Comparison of ENCODE assay signal across 27 cellular contexts in genomic region chr20:32546918-32547752, GRCh38. TPM values are rescaled to one million over a fixed set of nuclear protein-coding genes. Genes with fewer than 3 reads are reported as not detected.
DNase-seq lines count a peak whose midpoint lies in the region; ATAC-seq and TF ChIP-seq lines count a peak whose summit lies in the region.
"Had no signal": no experiment of that assay in that cellular context is flagged by ENCODE, and none has a peak within 500 bp of the region (broad histone marks: within the 10 kb centered on the region; RNA-seq: fewer than 3 reads in every experiment).

No MANE protein-coding gene starts in this region.

- DNase-seq in activated CD4-positive, alpha-beta T cell treated with anti-CD3 and anti-CD28 coated beads, Interleukin-2, amount 10 ng/mL, durations not matched to agents 24 days and 14 days: no peak
- no peak for DNase-seq in activated CD4-positive, alpha-beta T cell treated with anti-CD3 and anti-CD28 coated beads, Interleukin-2, amount 50 U/mL, for 4 hours
- no peak for DNase-seq in HCT116 (ENCODE audit: low read depth, low spot score)
- no peak for DNase-seq in activated CD8-positive, alpha-beta T cell treated with anti-CD3 and anti-CD28 coated beads, Interleukin-2, amount 10 ng/mL, durations not matched to agents 7 days and 5 days
- no peak for DNase-seq in naive thymus-derived CD8-positive, alpha-beta T cell
- no peak for DNase-seq in NCI-H82 treated with DMSO at 0.1 percent for 48 hours (lab: John Stamatoyannopoulos, UW; ENCODE audit: unreplicated experiment)
- no peak for DNase-seq in aorta
- DNase-seq: activated CD4-positive, CD25-positive, alpha-beta regulatory T cell; activated CD8-positive, alpha-beta memory T cell treated with anti-CD3 and anti-CD28 coated beads, Interleukin-2, amount 10 ng/mL, durations not matched to agents 7 days and 5 days; activated effector memory CD4-positive, alpha-beta T cell treated with anti-CD3 and anti-CD28 coated beads, Interleukin-2, amount 50 U/mL, for 16 hours; central memory CD4-positive, alpha-beta T cell; glutamatergic neuron; GM23248; IMR-90; left cardiac atrium; mesendoderm; NCI-H1694; NCI-H2171 treated with DMSO at 0.1 percent for 48 hours; right cardiac atrium; stimulated activated CD4-positive, alpha-beta T cell treated with anti-CD3 and anti-CD28 coated beads, Interleukin-12 subunit alpha, Interleukin-12 subunit beta, amount 100 ng/mL, for 4 hours; T-helper 9 cell had no signal

- no peak for TF ChIP-seq CTCF in HCT116 (IDR thresholded peaks at IDR 0.05 in 2 of 3, conservative IDR thresholded peaks at IDR 0.05 in 1 of 3; ENCODE audit: borderline replicate concordance in 1 of 3, insufficient read depth in 1 of 3, low read depth in 2 of 3, low read length in 2 of 3)

- H3K27me3 Mint-ChIP-seq in activated CD4-positive, alpha-beta T cell treated with anti-CD3 and anti-CD28 coated beads, Interleukin-2, amount 10 ng/mL, durations not matched to agents 24 days and 14 days: no peaks in the 10 kb centered on the region
- no peaks in the 10 kb centered on the region for H3K27me3 Mint-ChIP-seq in activated CD8-positive, alpha-beta T cell treated with anti-CD3 and anti-CD28 coated beads, Interleukin-2, amount 10 ng/mL, durations not matched to agents 7 days and 5 days (ENCODE audit: low read depth)
- H3K27me3 Mint-ChIP-seq in naive thymus-derived CD8-positive, alpha-beta T cell: no peaks in the 10 kb centered on the region
- H3K27me3 Mint-ChIP-seq: activated CD8-positive, alpha-beta memory T cell treated with anti-CD3 and anti-CD28 coated beads, Interleukin-2, amount 10 ng/mL, durations not matched to agents 7 days and 5 days; B cell had no signal

- H3K9ac ChIP-seq in HCT116 (ENCODE audit: low read length): no peak overlapping the region
- H3K9ac ChIP-seq: GM23248 had no signal

- no peaks in the 10 kb centered on the region for H3K27me3 ChIP-seq in HCT116 (ENCODE audit: insufficient read depth, low read length)
- no peaks in the 10 kb centered on the region for H3K27me3 ChIP-seq in aorta (ENCODE audit: control insufficient read depth in 1 of 2, insufficient read depth in 2 of 2, low read length in 1 of 2)
- H3K27me3 ChIP-seq: pancreas had no signal

- WGBS in aorta, 2 donors: 84 to 86% methylated on average over 4 of the region's 4 CpGs

- POLR2A ChIA-PET in HCT116 (lab: Charles Lee): no interaction called here
- POLR2A ChIA-PET in activated CD8-positive, alpha-beta T cell treated with anti-CD3 and anti-CD28 coated beads, Interleukin-2, amount 10 ng/mL, durations not matched to agents 7 days and 5 days (lab: Charles Lee): interaction anchor here (0.6 to 0.9 kb wide), 2 partner anchors 34 to 86 kb away, joined by 3 read pairs; no protein-coding TSS in a partner anchor
- POLR2A ChIA-PET in naive thymus-derived CD8-positive, alpha-beta T cell (lab: Charles Lee): interaction anchor here (1.0 to 29.2 kb wide), 5 partner anchors 9 to 29 kb away, joined by 3 to 883 read pairs (median 6); no protein-coding TSS in a partner anchor

- H3K4me3 ChIP-seq in HCT116 (replicated peaks in 1 of 2; ENCODE audit: low read depth in 1 of 2, low read length in 2 of 2) (no peak overlapping the region), aorta (ENCODE audit: low read length in 2 of 2) (no peak overlapping the region)
- H3K4me3 ChIP-seq: GM23248, pancreas, SK-N-MC had no signal

- no peak for TF ChIP-seq POLR2A in HCT116 (IDR thresholded peaks at IDR 0.05; ENCODE audit: borderline replicate concordance, extremely low read depth, insufficient read depth, insufficient read length)

- no peaks in the 10 kb centered on the region for H3K36me3 ChIP-seq in HCT116 (ENCODE audit: control insufficient read depth in 1 of 2, insufficient read depth in 2 of 2, low read length in 2 of 2)
- H3K36me3 ChIP-seq in aorta (ENCODE audit: control insufficient read depth in 1 of 2, insufficient read depth in 2 of 2, low read length in 1 of 2): no peaks in the 10 kb centered on the region
- H3K36me3 ChIP-seq: pancreas had no signal

- no peak for TF ChIP-seq RAD21 in HCT116 (IDR thresholded peaks at IDR 0.05; ENCODE audit: low read depth)

- H3K4me2 ChIP-seq in HCT116 (ENCODE audit: low read length): peak overlapping the region; percentile 9; the same call in 1 of the 2 replicates

- ATAC-seq in HCT116: no peak
- ATAC-seq in activated CD8-positive, alpha-beta T cell treated with anti-CD3 and anti-CD28 coated beads, Interleukin-2, amount 10 ng/mL, durations not matched to agents 7 days and 5 days: no peak
- no peak for ATAC-seq in naive thymus-derived CD8-positive, alpha-beta T cell
- ATAC-seq in HG03135 (IDR thresholded peaks at IDR 0.05; ENCODE audit: unreplicated experiment): no peak
- no peak for ATAC-seq in aorta (ENCODE audit: low FRiP score)
- ATAC-seq: activated CD8-positive, alpha-beta memory T cell treated with anti-CD3 and anti-CD28 coated beads, Interleukin-2, amount 10 ng/mL, durations not matched to agents 7 days and 5 days; left cardiac atrium; pancreas; right cardiac atrium had no signal

- H3K4me3 Mint-ChIP-seq in activated CD4-positive, alpha-beta T cell treated with anti-CD3 and anti-CD28 coated beads, Interleukin-2, amount 10 ng/mL, durations not matched to agents 24 days and 14 days: no peak overlapping the region
- no peak overlapping the region for H3K4me3 Mint-ChIP-seq in activated CD8-positive, alpha-beta T cell treated with anti-CD3 and anti-CD28 coated beads, Interleukin-2, amount 10 ng/mL, durations not matched to agents 7 days and 5 days
- peak overlapping the region in 2 of 10 donors; percentile 24 to 54 for H3K4me3 Mint-ChIP-seq in naive thymus-derived CD8-positive, alpha-beta T cell
- H3K4me3 Mint-ChIP-seq: activated CD8-positive, alpha-beta memory T cell treated with anti-CD3 and anti-CD28 coated beads, Interleukin-2, amount 10 ng/mL, durations not matched to agents 7 days and 5 days; B cell; type B pancreatic cell had no signal

- CTCF ChIA-PET in HCT116 (lab: Charles Lee): interaction anchor here (0.6 kb wide), 1 partner anchor 11 kb away, joined by 3 read pairs; no protein-coding TSS in a partner anchor
- CTCF ChIA-PET in activated CD8-positive, alpha-beta T cell treated with anti-CD3 and anti-CD28 coated beads, Interleukin-2, amount 10 ng/mL, durations not matched to agents 7 days and 5 days (lab: Charles Lee): interaction anchor here (1.0 to 1.7 kb wide), 3 partner anchors 10 to 25 kb away, joined by 3 to 4 read pairs (median 4); no protein-coding TSS in a partner anchor

- H2AFZ ChIP-seq in HCT116 (ENCODE audit: low read depth, low read length, poor library complexity, severe bottlenecking): no peak overlapping the region
- H2AFZ ChIP-seq: GM23248 had no signal

- no peaks in the 10 kb centered on the region for H4K20me1 ChIP-seq in HCT116 (ENCODE audit: insufficient read depth)

- H3K4me1 Mint-ChIP-seq in activated CD4-positive, alpha-beta T cell treated with anti-CD3 and anti-CD28 coated beads, Interleukin-2, amount 10 ng/mL, durations not matched to agents 24 days and 14 days: peaks cover 27% of the 10 kb centered on the region
- H3K4me1 Mint-ChIP-seq in activated CD8-positive, alpha-beta T cell treated with anti-CD3 and anti-CD28 coated beads, Interleukin-2, amount 10 ng/mL, durations not matched to agents 7 days and 5 days (ENCODE audit: low read depth): peaks cover 45% of the 10 kb centered on the region
- peaks cover 41 to 82% (median 76%) of the 10 kb centered on the region in 4 donors for H3K4me1 Mint-ChIP-seq in naive thymus-derived CD8-positive, alpha-beta T cell

- no peaks in the 10 kb centered on the region for H3K9me2 ChIP-seq in HCT116 (ENCODE audit: insufficient read depth)

- peak overlapping the region; percentile 34 for H3K27ac Mint-ChIP-seq in activated CD4-positive, alpha-beta T cell treated with anti-CD3 and anti-CD28 coated beads, Interleukin-2, amount 10 ng/mL, durations not matched to agents 24 days and 14 days
- H3K27ac Mint-ChIP-seq in activated CD8-positive, alpha-beta T cell treated with anti-CD3 and anti-CD28 coated beads, Interleukin-2, amount 10 ng/mL, durations not matched to agents 7 days and 5 days: peak overlapping the region; percentile 40
- peak overlapping the region; percentile 29 to 99 (median 82) for H3K27ac Mint-ChIP-seq in naive thymus-derived CD8-positive, alpha-beta T cell
- H3K27ac Mint-ChIP-seq: activated CD8-positive, alpha-beta memory T cell treated with anti-CD3 and anti-CD28 coated beads, Interleukin-2, amount 10 ng/mL, durations not matched to agents 7 days and 5 days; B cell; type B pancreatic cell had no signal

- no peaks in the 10 kb centered on the region for H3K79me2 ChIP-seq in HCT116 (ENCODE audit: insufficient read depth, low read length)

- BruUV-seq in HCT116 (replicated peaks; lab: Mats Ljungman, UMichigan): no TSS peak

- H3K9me3 ChIP-seq in HCT116 (ENCODE audit: control insufficient read depth in 1 of 2, insufficient read depth in 1 of 2, low read depth in 1 of 2, low read length in 2 of 2): no peaks in the 10 kb centered on the region
- H3K9me3 ChIP-seq in aorta (ENCODE audit: control insufficient read depth, low read length): no peaks in the 10 kb centered on the region
- H3K9me3 ChIP-seq: pancreas had no signal

- intact Hi-C loops in activated CD4-positive, alpha-beta T cell treated with anti-CD3 and anti-CD28 coated beads, Interleukin-2, amount 10 ng/mL, durations not matched to agents 24 days and 14 days (cut with micrococcal nuclease): no loop called here
- intact Hi-C loops in HCT116 (cut with micrococcal nuclease) (no loop called here), aorta (cut with DNase I) (no loop called here)

- no peaks in the 10 kb centered on the region for H3K9me3 Mint-ChIP-seq in activated CD4-positive, alpha-beta T cell treated with anti-CD3 and anti-CD28 coated beads, Interleukin-2, amount 10 ng/mL, durations not matched to agents 24 days and 14 days
- H3K9me3 Mint-ChIP-seq in activated CD8-positive, alpha-beta T cell treated with anti-CD3 and anti-CD28 coated beads, Interleukin-2, amount 10 ng/mL, durations not matched to agents 7 days and 5 days (ENCODE audit: insufficient read depth): no peaks in the 10 kb centered on the region
- H3K9me3 Mint-ChIP-seq in naive thymus-derived CD8-positive, alpha-beta T cell: no peaks in the 10 kb centered on the region

- H3K4me1 ChIP-seq in HCT116 (ENCODE audit: control insufficient read depth in 1 of 2, insufficient read depth in 2 of 2, low read length in 2 of 2) (peaks cover 6 to 26% of the 10 kb centered on the region in 2 experiments; a peak in 3 of 4 replicates), aorta (ENCODE audit: control insufficient read depth in 1 of 2, insufficient read depth in 2 of 2, low read length in 2 of 2) (no peaks in the 10 kb centered on the region)
- H3K4me1 ChIP-seq: pancreas had no signal

- RAD21 ChIA-PET in HCT116 (lab: Charles Lee; ENCODE audit: low non-redundant PET in 1 of 2, low total read pairs in 2 of 2, uncharacterized antibody in 2 of 2, unreplicated experiment in 2 of 2): interaction anchor here in 1 of 2 experiments (0.5 kb wide), 1 partner anchor 38 kb away, joined by 3 read pairs; the partner anchor contains the start of gene NOL4L

- no peak overlapping the region for H3K27ac ChIP-seq in HCT116 (ENCODE audit: low read depth, low read length)
- H3K27ac ChIP-seq in aorta (ENCODE audit: low read depth in 1 of 2, low read length in 2 of 2): no peak overlapping the region
- H3K27ac ChIP-seq: GM23248, pancreas, RWPE1, SK-N-MC had no signal

- H3K36me3 Mint-ChIP-seq in activated CD4-positive, alpha-beta T cell treated with anti-CD3 and anti-CD28 coated beads, Interleukin-2, amount 10 ng/mL, durations not matched to agents 24 days and 14 days (ENCODE audit: low read depth): peaks cover 14% of the 10 kb centered on the region
- H3K36me3 Mint-ChIP-seq in activated CD8-positive, alpha-beta T cell treated with anti-CD3 and anti-CD28 coated beads, Interleukin-2, amount 10 ng/mL, durations not matched to agents 7 days and 5 days (ENCODE audit: low read depth): peaks cover 22% of the 10 kb centered on the region
- H3K36me3 Mint-ChIP-seq in naive thymus-derived CD8-positive, alpha-beta T cell: peaks cover 0 to 19% (median 3%) of the 10 kb centered on the region in 3 donors
- H3K36me3 Mint-ChIP-seq: activated CD8-positive, alpha-beta memory T cell treated with anti-CD3 and anti-CD28 coated beads, Interleukin-2, amount 10 ng/mL, durations not matched to agents 7 days and 5 days; type B pancreatic cell had no signal

RNA-seq across cellular contexts. Expression of gene NOL4L, which starts 38.0 kb away (rescaled TPM):
- 13.0 and 18.0 TPM in 2 replicates for total RNA-seq in activated CD4-positive, alpha-beta T cell treated with anti-CD3 and anti-CD28 coated beads, Interleukin-2, amount 10 ng/mL, durations not matched to agents 24 days and 14 days
- 5.9 TPM for total RNA-seq in HCT116 (2021; ENCODE audit: unreplicated experiment)
- polyA plus RNA-seq in HCT116 (2012): 3.8 and 5.6 TPM in 2 replicates
- 10 to 100 TPM; 22.2 to 24.5 TPM for total RNA-seq in activated CD8-positive, alpha-beta T cell treated with anti-CD3 and anti-CD28 coated beads, Interleukin-2, amount 10 ng/mL, durations not matched to agents 7 days and 5 days
- 10 to 100 TPM; 65.7 to 66.1 TPM for total RNA-seq in naive thymus-derived CD8-positive, alpha-beta T cell
- 10 to 100 TPM; 10.0 to 21.5 (median 14.2) TPM for polyA plus RNA-seq in naive thymus-derived CD8-positive, alpha-beta T cell
- total RNA-seq in aorta: 10 to 100 TPM; 13.0 to 29.5 TPM
- polyA plus RNA-seq in aorta: 1 to 10 TPM; 2.3 to 3.0 TPM
